In genomic region chr1:2229032-2229920, GRCh38 we compare ENCODE assay signal across 7 cellular contexts. TPM values are rescaled to one million over a fixed set of nuclear protein-coding genes. Genes with fewer than 3 reads are reported as not detected.
DNase-seq lines count a peak whose midpoint lies in the region; ATAC-seq and TF ChIP-seq lines count a peak whose summit lies in the region.

No MANE protein-coding gene starts in this region.

- H3K36me3 Mint-ChIP-seq in endodermal cell (ENCODE audit: low read depth): peaks cover 8% of the 10 kb centered on the region

- H3K27ac Mint-ChIP-seq in endodermal cell: peak overlapping the region; percentile 94

- in situ Hi-C loops in GM13977 (cut with MboI; ENCODE audit: low pct_unique_long_range_greater_than_20kb, low sequenced_read_pairs, unreplicated experiment): no loop called here

- H3K9me3 ChIP-seq in endodermal cell (ENCODE audit: control insufficient read depth, low read length) (no peaks in the 10 kb centered on the region), mesodermal cell (ENCODE audit: control insufficient read depth, low read length) (no peaks in the 10 kb centered on the region), subcutaneous abdominal adipose tissue (ENCODE audit: control insufficient read depth in 5 of 5, low read length in 5 of 5) (no peaks in the 10 kb centered on the region)

- ATAC-seq in GM18519 (IDR thresholded peaks at IDR 0.05; ENCODE audit: low FRiP score, unreplicated experiment): no peak

- TF ChIP-seq CTCF in GM13977 (IDR thresholded peaks at IDR 0.05; ENCODE audit: extremely low read depth, insufficient read depth, missing control alignments) (peak; percentile 9), endodermal cell (conservative IDR thresholded peaks at IDR 0.05) (no peak)

- peaks cover 34% of the 10 kb centered on the region for H3K4me1 Mint-ChIP-seq in endodermal cell

- peak overlapping the region; percentile 91 for H3K4me3 ChIP-seq in endodermal cell (ENCODE audit: low read length)
- H3K4me3 ChIP-seq in mesodermal cell (ENCODE audit: extremely low read depth, insufficient read depth, low read length, poor library complexity, severe bottlenecking): peak overlapping the region; percentile 83
- H3K4me3 ChIP-seq in subcutaneous abdominal adipose tissue (ENCODE audit: low read depth in 1 of 5, low read length in 5 of 5): peak overlapping the region; percentile 68 to 99 (median 88)

- peaks cover 3% of the 10 kb centered on the region for H3K36me3 ChIP-seq in endodermal cell (ENCODE audit: control insufficient read depth, insufficient read depth, low read length)
- peaks cover 43% of the 10 kb centered on the region for H3K36me3 ChIP-seq in mesodermal cell (ENCODE audit: control insufficient read depth, insufficient read depth, low read length)
- no peaks in the 10 kb centered on the region for H3K36me3 ChIP-seq in subcutaneous abdominal adipose tissue (ENCODE audit: control insufficient read depth in 5 of 5, insufficient read depth in 5 of 5, low read length in 5 of 5)

- H3K27ac ChIP-seq in endodermal cell (ENCODE audit: low read depth, low read length): no peak overlapping the region
- peak overlapping the region; percentile 29 for H3K27ac ChIP-seq in mesodermal cell (ENCODE audit: low read depth, low read length, severe bottlenecking)
- peak overlapping the region; percentile 94 for H3K27ac ChIP-seq in subcutaneous abdominal adipose tissue (ENCODE audit: low read depth, low read length)

- H3K4me3 Mint-ChIP-seq in endodermal cell: peak overlapping the region; percentile 93

- H3K27me3 ChIP-seq in endodermal cell (ENCODE audit: control insufficient read depth, insufficient read depth, low read length, poor library complexity, severe bottlenecking): no peaks in the 10 kb centered on the region
- H3K27me3 ChIP-seq in subcutaneous abdominal adipose tissue (ENCODE audit: control insufficient read depth in 5 of 5, insufficient read depth in 4 of 5, low read length in 5 of 5): no peaks in the 10 kb centered on the region

- peak overlapping the region; percentile 76 for H3K9ac ChIP-seq in endodermal cell (ENCODE audit: extremely low read depth, low read length, poor library complexity, severe bottlenecking)
- H3K9ac ChIP-seq in subcutaneous abdominal adipose tissue (ENCODE audit: low read length in 5 of 5): peak overlapping the region; percentile 71 to 97 (median 83)

- no peaks in the 10 kb centered on the region for H3K27me3 Mint-ChIP-seq in endodermal cell (ENCODE audit: insufficient read depth)

- DNase-seq in GM13977 (ENCODE audit: low spot score) (peak; percentile 75), NCI-H2171 (lab: John Stamatoyannopoulos, UW) (peak; percentile 44), endodermal cell (peak; percentile 79)
- DNase-seq in activated CD4-positive, alpha-beta T cell treated with anti-CD3 and anti-CD28 coated beads, Interleukin-2, amount 50 U/mL, for 4 hours: peak; percentile 16 to 35

- no peaks in the 10 kb centered on the region for H3K9me3 Mint-ChIP-seq in endodermal cell

- 2 to 3% methylated on average over 35 to 78 of the region's 78 CpGs for WGBS in endodermal cell (ENCODE audit: insufficient coverage in 1 of 2, insufficient read length in 1 of 2), 2 experiments
- 1% methylated on average over 75 to 78 of the region's 78 CpGs for WGBS in mesodermal cell (ENCODE audit: insufficient coverage in 2 of 2), 2 experiments

- peaks cover 7% of the 10 kb centered on the region for H3K4me1 ChIP-seq in endodermal cell (ENCODE audit: control insufficient read depth, insufficient read depth, low read length)
- peaks cover 35% of the 10 kb centered on the region for H3K4me1 ChIP-seq in mesodermal cell (ENCODE audit: control insufficient read depth, insufficient read depth, low read length, poor library complexity, severe bottlenecking)
- H3K4me1 ChIP-seq in subcutaneous abdominal adipose tissue (ENCODE audit: control insufficient read depth in 5 of 5, insufficient read depth in 5 of 5, low read length in 5 of 5): peaks cover 15 to 64% (median 60%) of the 10 kb centered on the region in 5 donors

RNA-seq across cellular contexts. Expression of gene SKI, which starts 1.2 kb away (rescaled TPM):
- total RNA-seq in endodermal cell: 10 to 100 TPM; 65.4 to 79.2 TPM
- 39.9 TPM for polyA plus RNA-seq in endodermal cell (2013, experiment 1 of 2)
- 37.7 TPM for polyA plus RNA-seq in endodermal cell (2013, experiment 2 of 2)
- 38.8 TPM for polyA plus RNA-seq in mesodermal cell (2013, experiment 1 of 2)
- 30.8 TPM for polyA plus RNA-seq in mesodermal cell (2013, experiment 2 of 2)

RNA-seq across cellular contexts. Expression of gene FAAP20, which starts 34.7 kb away (rescaled TPM):
- 100 to 1,000 TPM; 126 to 154 TPM for total RNA-seq in endodermal cell
- polyA plus RNA-seq in endodermal cell (2013, experiment 1 of 2): 91.8 TPM
- polyA plus RNA-seq in endodermal cell (2013, experiment 2 of 2): 88.9 TPM
- 106 TPM for polyA plus RNA-seq in mesodermal cell (2013, experiment 1 of 2)
- polyA plus RNA-seq in mesodermal cell (2013, experiment 2 of 2): 81.5 TPM

Comparison
In these comparisons a context has a peak if more than half of its experiments do, and no peak if none do; other contexts are left out.
1. DNase-seq: peak in every context shown above with its lines; median percentile 79 in endodermal cell; 75 in GM13977; 44 in NCI-H2171; 26 in activated CD4-positive, alpha-beta T cell treated with anti-CD3 and anti-CD28 coated beads, Interleukin-2, amount 50 U/mL, for 4 hours.